9 cellular contexts compared by ENCODE assay signal in the genomic region with DNA sequence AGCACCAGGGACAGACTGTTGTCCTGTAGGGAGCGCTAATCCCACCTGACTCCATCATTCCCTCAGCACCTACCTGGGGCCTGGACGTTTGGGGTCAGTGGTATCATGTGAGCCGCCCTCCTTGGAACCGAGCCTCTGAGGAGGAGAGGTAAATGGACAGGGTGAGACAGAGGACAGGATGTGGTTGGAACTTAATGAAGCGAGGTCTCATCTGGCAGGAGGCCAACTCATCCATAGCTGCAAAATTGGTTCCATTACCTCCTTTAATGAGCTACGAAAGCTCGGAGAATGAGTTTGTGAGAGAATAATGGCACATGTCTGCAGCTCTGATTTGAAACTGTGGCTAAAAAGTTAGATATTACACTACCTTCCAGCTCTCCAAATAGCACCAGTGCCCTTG. TPM values are rescaled to one million over a fixed set of nuclear protein-coding genes. Genes with fewer than 3 reads are reported as not detected.
DNase-seq lines count a peak whose midpoint lies in the region; ATAC-seq and TF ChIP-seq lines count a peak whose summit lies in the region.
"Had no signal": no experiment of that assay in that cellular context is flagged by ENCODE, and none has a peak within 500 bp of the region (broad histone marks: within the 10 kb centered on the region; RNA-seq: fewer than 3 reads in every experiment).

No MANE protein-coding gene starts in this region.

- H3K4me3 Mint-ChIP-seq in effector memory CD8-positive, alpha-beta T cell = peak overlapping the region; percentile 4 to 38
- H3K4me3 Mint-ChIP-seq: CD8-positive, alpha-beta T cell had no signal

- H3K36me3 Mint-ChIP-seq in effector memory CD8-positive, alpha-beta T cell (ENCODE audit: insufficient read depth) = peaks cover 10% of the 10 kb centered on the region

- peaks cover 65 to 72% of the 10 kb centered on the region in 2 donors for H3K4me1 Mint-ChIP-seq in effector memory CD8-positive, alpha-beta T cell (ENCODE audit: low read depth in 2 of 2)

- no peak for ATAC-seq in effector memory CD8-positive, alpha-beta T cell (replicated peaks)
- no peak; the same call in 2 of the 3 replicates for ATAC-seq in SK-N-SH treated with all-trans-retinoic acid at 6 μM for 48 hours
- ATAC-seq in HG02763 (IDR thresholded peaks at IDR 0.05; ENCODE audit: unreplicated experiment) = no peak
- ATAC-seq: CD8-positive, alpha-beta T cell had no signal

- peak; percentile 74 for DNase-seq in A172 (ENCODE audit: low spot score)
- DNase-seq in COR-L47 (lab: John Stamatoyannopoulos, UW) = peak; percentile 54
- DNase-seq in NCI-H510A treated with DMSO at 0.1 percent for 48 hours (lab: John Stamatoyannopoulos, UW) = peak; percentile 50
- DNase-seq in effector memory CD8-positive, alpha-beta T cell = no peak
- no peak for DNase-seq in G401 (ENCODE audit: low spot score)
- DNase-seq in epidermal melanocyte (ENCODE audit: insufficient read length, low spot score) = no peak
- DNase-seq: CD8-positive, alpha-beta T cell had no signal

- peak overlapping the region; percentile 91 to 94 for H3K27ac Mint-ChIP-seq in effector memory CD8-positive, alpha-beta T cell

- H3K9me3 Mint-ChIP-seq in effector memory CD8-positive, alpha-beta T cell = no peaks in the 10 kb centered on the region
- H3K9me3 Mint-ChIP-seq: CD8-positive, alpha-beta T cell had no signal

- in situ Hi-C loops in G401 (cut with HindIII; ENCODE audit: low sequenced_read_pairs) = no loop called here

- no peaks in the 10 kb centered on the region for H3K27me3 Mint-ChIP-seq in effector memory CD8-positive, alpha-beta T cell

TF ChIP-seq in SK-N-SH treated with all-trans-retinoic acid at 6 μM for 48 hours, 23 proteins besides CTCF, POLR2A, EP300 and RAD21:
- TF ChIP-seq ARNTL (CRISPR knock-in tag; IDR thresholded peaks at IDR 0.05; ENCODE audit: borderline replicate concordance, low read depth) = no peak
- TF ChIP-seq PPARA (CRISPR knock-in tag; IDR thresholded peaks at IDR 0.05; ENCODE audit: borderline replicate concordance) = no peak
- TF ChIP-seq ISL1 (CRISPR knock-in tag; IDR thresholded peaks at IDR 0.05) = no peak
- no peak for TF ChIP-seq ESRRG (CRISPR knock-in tag; IDR thresholded peaks at IDR 0.05)
- TF ChIP-seq ZNF8 (CRISPR knock-in tag; IDR thresholded peaks at IDR 0.05) = no peak
- TF ChIP-seq ZNF70 (CRISPR knock-in tag; IDR thresholded peaks at IDR 0.05) = no peak

RNA-seq across cellular contexts. Expression of a gene that starts 14.0 kb away (rescaled TPM):
- 78.1 and 84.0 TPM in 2 replicates for total RNA-seq in A172 (2014; rRNA removed; shearing (Covaris generic))
- total RNA-seq in G401 (2014; rRNA removed; shearing (Covaris generic)) = 99.1 and 108 TPM in 2 replicates

RNA-seq across cellular contexts. Expression of a gene that starts 19.3 kb away (rescaled TPM):
- 1.1 and 2.3 TPM in 2 replicates for total RNA-seq in A172 (2014; rRNA removed; shearing (Covaris generic))
- 1.7 and 2.2 TPM in 2 replicates for total RNA-seq in G401 (2014; rRNA removed; shearing (Covaris generic))

RNA-seq across cellular contexts. Expression of a gene that starts 43.8 kb away (rescaled TPM):
- total RNA-seq in A172 (2014; rRNA removed; shearing (Covaris generic)) = 1.4 TPM in 2 replicates
- total RNA-seq in G401 (2014; rRNA removed; shearing (Covaris generic)) = 0.80 and 1.7 TPM in 2 replicates

Comparison
In these comparisons a context has a peak if more than half of its experiments do, and no peak if none do; other contexts are left out.
1. DNase-seq: peak in A172 (single experiment), COR-L47 (single experiment) and NCI-H510A treated with DMSO at 0.1 percent for 48 hours (single experiment); none in effector memory CD8-positive, alpha-beta T cell (0 of 3), G401 (single experiment) and epidermal melanocyte (single experiment).